11 cellular contexts compared by ENCODE assay signal in the genomic region with DNA sequence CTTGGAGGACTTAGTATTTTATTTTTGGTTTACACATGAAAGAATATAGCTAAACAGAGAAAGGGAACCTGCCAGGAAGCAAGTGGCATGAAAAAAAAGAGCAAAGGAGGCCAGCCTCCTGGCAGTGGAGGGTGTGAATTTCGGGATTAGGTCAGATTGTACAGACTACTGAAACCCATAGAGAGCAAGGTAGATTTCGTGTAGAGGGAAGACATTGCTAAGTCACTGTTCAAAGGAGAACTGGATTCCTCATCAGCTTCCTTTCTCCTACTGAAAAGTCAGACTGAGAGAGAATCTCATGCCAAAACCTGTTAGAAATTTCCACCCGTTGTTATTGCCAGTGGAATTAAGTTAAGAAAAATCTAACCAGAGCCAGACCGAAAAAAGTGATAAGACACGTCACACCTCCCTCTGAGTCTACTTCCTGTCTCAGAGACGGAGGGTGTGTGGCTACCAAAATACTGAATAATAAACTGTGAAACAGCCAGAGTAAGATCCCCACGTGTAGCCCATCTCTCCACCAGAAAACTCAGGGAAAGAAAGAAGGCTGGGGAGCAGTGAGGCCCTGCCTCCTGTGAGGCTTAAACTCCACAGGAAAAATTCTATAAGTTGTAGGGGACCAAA.
DNase-seq lines count a peak whose midpoint lies in the region; ATAC-seq and TF ChIP-seq lines count a peak whose summit lies in the region.
"Had no signal": no experiment of that assay in that cellular context is flagged by ENCODE, and none has a peak within 500 bp of the region (broad histone marks: within the 10 kb centered on the region; RNA-seq: fewer than 3 reads in every experiment).

No MANE protein-coding gene starts in this region.

- no peak for TF ChIP-seq CTCF in GM13977 (IDR thresholded peaks at IDR 0.05; ENCODE audit: extremely low read depth, insufficient read depth, missing control alignments)
- no peak for TF ChIP-seq CTCF in upper lobe of right lung (IDR thresholded peaks at IDR 0.05)

- H3K27me3 ChIP-seq in upper lobe of right lung: no peaks in the 10 kb centered on the region

- intact Hi-C loops in upper lobe of right lung (cut with DNase I): no loop called here

- in situ Hi-C loops in GM13977 (cut with MboI; ENCODE audit: low pct_unique_long_range_greater_than_20kb, low sequenced_read_pairs, unreplicated experiment): no loop called here

- peak; percentile 73 for ATAC-seq in activated CD8-positive, alpha-beta T cell treated with anti-CD3 and anti-CD28 coated beads, Interleukin-2, amount 10 ng/mL, durations not matched to agents 7 days and 5 days
- ATAC-seq in HG02678 (IDR thresholded peaks at IDR 0.05; ENCODE audit: unreplicated experiment) (no peak), upper lobe of right lung (no peak)

- H3K4me1 ChIP-seq in upper lobe of right lung: no peaks in the 10 kb centered on the region

- DNase-seq in Daoy (ENCODE audit: low read depth) (peak; percentile 42), HT1080 (ENCODE audit: low read depth) (peak; percentile 55), lung microvascular endothelial cell (ENCODE audit: low read depth in 2 of 2) (peak; percentile 31 to 63), NCI-H345 (lab: John Stamatoyannopoulos, UW) (no peak), GM13977 (ENCODE audit: low spot score) (no peak), upper lobe of right lung (no peak)
- no peak for DNase-seq in activated CD8-positive, alpha-beta T cell treated with anti-CD3 and anti-CD28 coated beads, Interleukin-2, amount 10 ng/mL, durations not matched to agents 7 days and 5 days
- DNase-seq: glutamatergic neuron, NCI-H1694 treated with DMSO at 0.1 percent for 48 hours, nephron progenitor cell had no signal

- H3K9me3 Mint-ChIP-seq in activated CD8-positive, alpha-beta T cell treated with anti-CD3 and anti-CD28 coated beads, Interleukin-2, amount 10 ng/mL, durations not matched to agents 7 days and 5 days (ENCODE audit: insufficient read depth): no peaks in the 10 kb centered on the region

- no peaks in the 10 kb centered on the region for H3K36me3 ChIP-seq in upper lobe of right lung

- no peaks in the 10 kb centered on the region for H3K9me3 ChIP-seq in upper lobe of right lung

- POLR2A ChIA-PET in activated CD8-positive, alpha-beta T cell treated with anti-CD3 and anti-CD28 coated beads, Interleukin-2, amount 10 ng/mL, durations not matched to agents 7 days and 5 days (lab: Charles Lee): no interaction called here

- H3K4me3 ChIP-seq in upper lobe of right lung: no peak overlapping the region

- no peaks in the 10 kb centered on the region for H3K27me3 Mint-ChIP-seq in activated CD8-positive, alpha-beta T cell treated with anti-CD3 and anti-CD28 coated beads, Interleukin-2, amount 10 ng/mL, durations not matched to agents 7 days and 5 days (ENCODE audit: low read depth)

- no peak overlapping the region for H3K27ac ChIP-seq in upper lobe of right lung

- CTCF ChIA-PET in activated CD8-positive, alpha-beta T cell treated with anti-CD3 and anti-CD28 coated beads, Interleukin-2, amount 10 ng/mL, durations not matched to agents 7 days and 5 days (lab: Charles Lee): no interaction called here

- H3K4me3 Mint-ChIP-seq in activated CD8-positive, alpha-beta T cell treated with anti-CD3 and anti-CD28 coated beads, Interleukin-2, amount 10 ng/mL, durations not matched to agents 7 days and 5 days: no peak overlapping the region
- H3K4me3 Mint-ChIP-seq: nephron progenitor cell had no signal

- H3K27ac Mint-ChIP-seq in activated CD8-positive, alpha-beta T cell treated with anti-CD3 and anti-CD28 coated beads, Interleukin-2, amount 10 ng/mL, durations not matched to agents 7 days and 5 days: peak overlapping the region; percentile 10
- H3K27ac Mint-ChIP-seq: nephron progenitor cell had no signal

- H3K36me3 Mint-ChIP-seq in activated CD8-positive, alpha-beta T cell treated with anti-CD3 and anti-CD28 coated beads, Interleukin-2, amount 10 ng/mL, durations not matched to agents 7 days and 5 days (ENCODE audit: low read depth): no peaks in the 10 kb centered on the region

- peaks cover 9% of the 10 kb centered on the region for H3K4me1 Mint-ChIP-seq in activated CD8-positive, alpha-beta T cell treated with anti-CD3 and anti-CD28 coated beads, Interleukin-2, amount 10 ng/mL, durations not matched to agents 7 days and 5 days (ENCODE audit: low read depth)

Comparison
In these comparisons a context has a peak if more than half of its experiments do, and no peak if none do; other contexts are left out.
1. DNase-seq: peak in Daoy (single experiment), HT1080 (single experiment) and lung microvascular endothelial cell (2 of 2); none in activated CD8-positive, alpha-beta T cell treated with anti-CD3 and anti-CD28 coated beads, Interleukin-2, amount 10 ng/mL, durations not matched to agents 7 days and 5 days (single experiment), NCI-H345 (single experiment), GM13977 (single experiment) and upper lobe of right lung (single experiment).